12 cellular contexts compared by ENCODE assay signal in genomic region chr3:30664449-30664848, GRCh38. TPM values are rescaled to one million over a fixed set of nuclear protein-coding genes. Genes with fewer than 3 reads are reported as not detected.
DNase-seq lines count a peak whose midpoint lies in the region; ATAC-seq and TF ChIP-seq lines count a peak whose summit lies in the region.
"Had no signal": no experiment of that assay in that cellular context is flagged by ENCODE, and none has a peak within 500 bp of the region (broad histone marks: within the 10 kb centered on the region; RNA-seq: fewer than 3 reads in every experiment).

No MANE protein-coding gene starts in this region.

- H3K36me3 ChIP-seq in RWPE2 (ENCODE audit: low read depth), result peaks cover 92% of the 10 kb centered on the region
- H3K36me3 ChIP-seq in suprapubic skin, result no peaks in the 10 kb centered on the region
- H3K36me3 ChIP-seq: HAP-1 had no signal

- TF ChIP-seq EP300 in suprapubic skin (IDR thresholded peaks at IDR 0.05), result no peak

- peaks cover 92% of the 10 kb centered on the region for H3K4me1 Mint-ChIP-seq in activated naive CD4-positive, alpha-beta T cell treated with anti-CD3 and anti-CD28 coated beads for 36 hours (ENCODE audit: low read depth)
- peaks cover 66% of the 10 kb centered on the region for H3K4me1 Mint-ChIP-seq in stimulated activated memory B cell treated with anti-CD40 and anti-IgM and Interleukin-4, amounts not matched to agents 10 μg/mL and 1 μg/mL and 100 μg/mL, for 72 hours

- WGBS in suprapubic skin, result 65% methylated on average over 8 of the region's 8 CpGs

- H3K27me3 Mint-ChIP-seq in activated naive CD4-positive, alpha-beta T cell treated with anti-CD3 and anti-CD28 coated beads for 36 hours (ENCODE audit: low read depth), result no peaks in the 10 kb centered on the region
- no peaks in the 10 kb centered on the region for H3K27me3 Mint-ChIP-seq in stimulated activated memory B cell treated with anti-CD40 and anti-IgM and Interleukin-4, amounts not matched to agents 10 μg/mL and 1 μg/mL and 100 μg/mL, for 72 hours

- no peak for DNase-seq in activated naive CD4-positive, alpha-beta T cell treated with anti-CD3 and anti-CD28 coated beads for 36 hours
- DNase-seq in activated naive CD4-positive, alpha-beta T cell treated with Interleukin-2 at 50 U/mL for 16 hours, result no peak
- no peak for DNase-seq in RWPE2 (ENCODE audit: low spot score)
- no peak for DNase-seq in coronary artery (ENCODE audit: low spot score)
- DNase-seq in foreskin fibroblast, result no peak
- no peak for DNase-seq in omental fat pad (ENCODE audit: low spot score)
- no peak for DNase-seq in suprapubic skin (ENCODE audit: low spot score in 2 of 2)
- DNase-seq: cerebellar nuclear complex, T-helper 9 cell had no signal

- intact Hi-C loops in activated naive CD4-positive, alpha-beta T cell treated with anti-CD3 and anti-CD28 coated beads for 36 hours (cut with micrococcal nuclease), result loop anchor here (10.0 kb wide), 1 partner anchor 1090 kb away; no protein-coding TSS in a partner anchor

- H3K4me3 Mint-ChIP-seq in activated naive CD4-positive, alpha-beta T cell treated with anti-CD3 and anti-CD28 coated beads for 36 hours, result peak overlapping the region; percentile 62
- H3K4me3 Mint-ChIP-seq in stimulated activated memory B cell treated with anti-CD40 and anti-IgM and Interleukin-4, amounts not matched to agents 10 μg/mL and 1 μg/mL and 100 μg/mL, for 72 hours, result no peak overlapping the region

- H3K27ac Mint-ChIP-seq in activated naive CD4-positive, alpha-beta T cell treated with anti-CD3 and anti-CD28 coated beads for 36 hours, result peak overlapping the region; percentile 93
- H3K27ac Mint-ChIP-seq in stimulated activated memory B cell treated with anti-CD40 and anti-IgM and Interleukin-4, amounts not matched to agents 10 μg/mL and 1 μg/mL and 100 μg/mL, for 72 hours, result peak overlapping the region; percentile 64

- CTCF ChIA-PET in activated naive CD4-positive, alpha-beta T cell treated with anti-CD3 and anti-CD28 coated beads for 36 hours (lab: Charles Lee), result interaction anchor here (1.1 to 1.3 kb wide), 4 partner anchors 9 to 651 kb away, joined by 3 to 6 read pairs (median 3); no protein-coding TSS in a partner anchor

- no peak for TF ChIP-seq POLR2A in suprapubic skin (IDR thresholded peaks at IDR 0.05)

- ATAC-seq in RWPE2 (ENCODE audit: low read depth), result no peak
- no peak for ATAC-seq in stimulated activated memory B cell treated with anti-CD40 and anti-IgM and Interleukin-4, amounts not matched to agents 10 μg/mL and 1 μg/mL and 100 μg/mL, for 72 hours
- ATAC-seq in omental fat pad (ENCODE audit: low FRiP score), result no peak
- ATAC-seq: K562 had no signal

- H3K9me3 ChIP-seq in RWPE2 (ENCODE audit: severe bottlenecking) (no peaks in the 10 kb centered on the region), suprapubic skin (no peaks in the 10 kb centered on the region)
- H3K9me3 ChIP-seq: HAP-1 had no signal

- no peak for TF ChIP-seq CTCF in RWPE2 (IDR thresholded peaks at IDR 0.05; ENCODE audit: poor library complexity, severe bottlenecking)
- TF ChIP-seq CTCF in coronary artery (IDR thresholded peaks at IDR 0.05), result no peak
- no peak for TF ChIP-seq CTCF in foreskin fibroblast (IDR thresholded peaks at IDR 0.05; ENCODE audit: low read depth, low read length)
- TF ChIP-seq CTCF in omental fat pad (IDR thresholded peaks at IDR 0.05), result no peak
- no peak for TF ChIP-seq CTCF in suprapubic skin (IDR thresholded peaks at IDR 0.05)

- H3K9me3 Mint-ChIP-seq in activated naive CD4-positive, alpha-beta T cell treated with anti-CD3 and anti-CD28 coated beads for 36 hours, result no peaks in the 10 kb centered on the region
- peaks cover 6% of the 10 kb centered on the region for H3K9me3 Mint-ChIP-seq in stimulated activated memory B cell treated with anti-CD40 and anti-IgM and Interleukin-4, amounts not matched to agents 10 μg/mL and 1 μg/mL and 100 μg/mL, for 72 hours

- H3K4me1 ChIP-seq in RWPE2 (ENCODE audit: insufficient read depth, poor library complexity, severe bottlenecking) (peaks cover 41% of the 10 kb centered on the region), suprapubic skin (peaks cover 44% of the 10 kb centered on the region)

- H3K36me3 Mint-ChIP-seq in activated naive CD4-positive, alpha-beta T cell treated with anti-CD3 and anti-CD28 coated beads for 36 hours (ENCODE audit: low read depth), result peaks cover 62% of the 10 kb centered on the region
- H3K36me3 Mint-ChIP-seq in stimulated activated memory B cell treated with anti-CD40 and anti-IgM and Interleukin-4, amounts not matched to agents 10 μg/mL and 1 μg/mL and 100 μg/mL, for 72 hours, result peaks cover 61% of the 10 kb centered on the region

- H3K27ac ChIP-seq in RWPE2 (ENCODE audit: poor library complexity, severe bottlenecking), result peak overlapping the region; percentile 100
- peak overlapping the region; percentile 15 for H3K27ac ChIP-seq in coronary artery
- H3K27ac ChIP-seq in suprapubic skin, result no peak overlapping the region

- H3K27me3 ChIP-seq in RWPE2 (ENCODE audit: insufficient read depth, poor library complexity, severe bottlenecking), result no peaks in the 10 kb centered on the region
- no peaks in the 10 kb centered on the region for H3K27me3 ChIP-seq in suprapubic skin

- H3K4me3 ChIP-seq in RWPE2 (ENCODE audit: severe bottlenecking) (no peak overlapping the region), coronary artery (no peak overlapping the region), foreskin fibroblast (ENCODE audit: low read depth in 1 of 2, low read length in 2 of 2) (no peak overlapping the region), suprapubic skin (no peak overlapping the region)
- H3K4me3 ChIP-seq: HAP-1, K562 had no signal

RNA-seq across cellular contexts. Expression of gene TGFBR2, which starts 58.0 kb away (rescaled TPM):
- total RNA-seq in activated naive CD4-positive, alpha-beta T cell treated with anti-CD3 and anti-CD28 coated beads for 36 hours, result 10 to 100 TPM; 57.8 to 58.1 TPM
- total RNA-seq in omental fat pad (100 to 1,000 TPM; 281 to 587 (median 369) TPM), suprapubic skin (10 to 100 TPM; 63.7 to 84.3 (median 83.3) TPM)
